In genomic region chr2:85421706-85422457, GRCh38 we compare ENCODE assay signal across 11 cellular contexts. TPM values are rescaled to one million over a fixed set of nuclear protein-coding genes. Genes with fewer than 3 reads are reported as not detected.
DNase-seq lines count a peak whose midpoint lies in the region; ATAC-seq and TF ChIP-seq lines count a peak whose summit lies in the region.
"Had no signal": no experiment of that assay in that cellular context is flagged by ENCODE, and none has a peak within 500 bp of the region (broad histone marks: within the 10 kb centered on the region; RNA-seq: fewer than 3 reads in every experiment).

No MANE protein-coding gene starts in this region.

- H4K20me1 ChIP-seq in hepatocyte (ENCODE audit: insufficient read depth, poor library complexity, severe bottlenecking) (no peaks in the 10 kb centered on the region), MM.1S (ENCODE audit: insufficient read depth, low read length) (no peaks in the 10 kb centered on the region)

- H3K9me2 ChIP-seq in hepatocyte (replicated peaks; ENCODE audit: insufficient read depth) (no peaks in the 10 kb centered on the region), MM.1S (replicated peaks; ENCODE audit: insufficient read depth, low read length) (no peaks in the 10 kb centered on the region)

- CTCF ChIA-PET in RWPE1 (lab: Yijun Ruan, JAX) = interaction anchor here (0.6 to 3.5 kb wide), 5 partner anchors 8 to 526 kb away, joined by 3 to 40 read pairs (median 4); partner anchors contain the start of gene MAT2A

- H3K4me3 ChIP-seq in hepatocyte = no peak overlapping the region
- no peak overlapping the region for H3K4me3 ChIP-seq in skeletal muscle satellite cell (ENCODE audit: low read length)
- no peak overlapping the region for H3K4me3 ChIP-seq in MM.1S (ENCODE audit: low read length)

- peak overlapping the region; percentile 92 for H3K27ac ChIP-seq in RWPE1
- peak overlapping the region; percentile 95 for H3K27ac ChIP-seq in hepatocyte
- no peak overlapping the region for H3K27ac ChIP-seq in MM.1S (ENCODE audit: low read length)

- no peaks in the 10 kb centered on the region for H3K27me3 ChIP-seq in hepatocyte
- H3K27me3 ChIP-seq in skeletal muscle satellite cell (ENCODE audit: control insufficient read depth, insufficient read depth, low read length) = no peaks in the 10 kb centered on the region
- H3K27me3 ChIP-seq in MM.1S (replicated peaks; ENCODE audit: insufficient read depth, low read length) = no peaks in the 10 kb centered on the region

- 79% methylated on average over 3 of the region's 3 CpGs for WGBS in hepatocyte (ENCODE audit: low lambda C conversion rate, missing lambda C conversion rate)

- H3K4me2 ChIP-seq in hepatocyte (peak overlapping the region; percentile 62), skeletal muscle satellite cell (ENCODE audit: low read length) (no peak overlapping the region), MM.1S (ENCODE audit: low read depth, low read length) (no peak overlapping the region)

- H3K36me3 ChIP-seq in hepatocyte (replicated peaks; ENCODE audit: insufficient read depth, low read depth) (no peaks in the 10 kb centered on the region), skeletal muscle satellite cell (ENCODE audit: insufficient read depth, low read length) (no peaks in the 10 kb centered on the region), MM.1S (replicated peaks; ENCODE audit: insufficient read depth, low read length) (no peaks in the 10 kb centered on the region)

- H2AFZ ChIP-seq in hepatocyte (peak overlapping the region; percentile 13), MM.1S (ENCODE audit: low read length) (no peak overlapping the region)

- H3K9me3 ChIP-seq in hepatocyte (ENCODE audit: low read depth) (no peaks in the 10 kb centered on the region), skeletal muscle satellite cell (replicated peaks; ENCODE audit: low read length) (no peaks in the 10 kb centered on the region), MM.1S (replicated peaks; ENCODE audit: insufficient read depth, low read length) (no peaks in the 10 kb centered on the region)

- H3K4me1 ChIP-seq in hepatocyte (ENCODE audit: insufficient read depth) = peaks cover 40% of the 10 kb centered on the region
- H3K4me1 ChIP-seq in skeletal muscle satellite cell (ENCODE audit: control insufficient read depth, insufficient read depth, low read length) = peaks cover 36% of the 10 kb centered on the region
- peaks cover 5% of the 10 kb centered on the region for H3K4me1 ChIP-seq in MM.1S (ENCODE audit: low read length)

- peaks cover 5% of the 10 kb centered on the region; the same call in 1 of the 2 replicates for H3F3A ChIP-seq in MM.1S (ENCODE audit: insufficient read depth, low read length)

- ATAC-seq in GM21447 (IDR thresholded peaks at IDR 0.05; ENCODE audit: unreplicated experiment) (no peak), GM21367 (IDR thresholded peaks at IDR 0.05; ENCODE audit: unreplicated experiment) (no peak)
- ATAC-seq: activated T-cell treated with anti-CD3 and anti-CD28 coated beads, Interleukin-2, amount 50 U/mL, for 72 hours had no signal

- POLR2A ChIA-PET in RWPE1 (lab: Yijun Ruan, JAX; ENCODE audit: low non-redundant PET) = no interaction called here

- DNase-seq in DMS53 treated with DMSO at 0.1 percent for 48 hours (lab: John Stamatoyannopoulos, UW; ENCODE audit: unreplicated experiment) (peak; percentile 82), RWPE1 (ENCODE audit: low spot score) (no peak), hepatocyte (ENCODE audit: low spot score) (no peak), HuH-7 (ENCODE audit: low spot score) (no peak), MM.1S (no peak)
- DNase-seq: activated T-cell treated with anti-CD3 and anti-CD28 coated beads, Interleukin-2, amount 50 U/mL, for 72 hours; NCI-H82; T1000 had no signal

- TF ChIP-seq CTCF in RWPE1 (conservative IDR thresholded peaks at IDR 0.05; ENCODE audit: low read depth) (no peak), hepatocyte (IDR thresholded peaks at IDR 0.05; ENCODE audit: poor library complexity) (no peak), MM.1S (IDR thresholded peaks at IDR 0.05; ENCODE audit: low read length) (no peak)

- peak overlapping the region; percentile 47 for H3K9ac ChIP-seq in skeletal muscle satellite cell (ENCODE audit: low read depth, low read length)
- H3K9ac ChIP-seq in MM.1S (ENCODE audit: low read length) = no peak overlapping the region

- no peaks in the 10 kb centered on the region for H3K79me2 ChIP-seq in hepatocyte
- no peaks in the 10 kb centered on the region for H3K79me2 ChIP-seq in MM.1S (ENCODE audit: low read length)

RNA-seq across cellular contexts. Expression of gene SH2D6, which starts 3.4 kb away (rescaled TPM):
- total RNA-seq in hepatocyte = 0.27 and 0.36 TPM in 2 replicates
- polyA plus RNA-seq in hepatocyte = 2.3 and 2.8 TPM in 2 replicates
- not detected in 2 replicates for total RNA-seq in skeletal muscle satellite cell (2012; rRNA removed)

RNA-seq across cellular contexts. Expression of gene CAPG, which starts 11.7 kb away (rescaled TPM):
- total RNA-seq in hepatocyte = 108 and 123 TPM in 2 replicates
- polyA plus RNA-seq in hepatocyte = 172 and 188 TPM in 2 replicates
- total RNA-seq in skeletal muscle satellite cell (2012; rRNA removed) = 40.6 and 57.7 TPM in 2 replicates
